In the genomic region with DNA sequence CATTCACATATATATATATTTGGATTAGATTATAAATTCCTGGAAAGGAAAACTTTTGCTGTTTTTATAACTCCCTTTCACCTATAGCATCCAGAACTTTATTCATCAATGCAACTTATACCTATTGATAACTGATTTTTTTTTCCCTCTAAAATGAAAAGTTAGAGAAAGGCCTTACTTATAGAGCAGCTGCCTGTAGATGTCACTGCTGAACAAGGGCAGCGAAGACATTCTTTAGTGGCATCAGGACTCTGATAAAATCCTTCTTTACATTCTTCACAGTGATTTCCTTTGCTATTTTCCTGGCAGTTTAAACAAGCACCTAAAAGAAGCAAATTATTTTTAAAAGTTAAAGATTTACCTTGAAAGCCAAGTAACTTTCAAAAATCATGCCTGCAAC, we compare ENCODE assay signal across 14 cellular contexts. TPM values are rescaled to one million over a fixed set of nuclear protein-coding genes. Genes with fewer than 3 reads are reported as not detected.
DNase-seq lines count a peak whose midpoint lies in the region; ATAC-seq, FAIRE-seq and TF ChIP-seq lines count a peak whose summit lies in the region.
"Had no signal": no experiment of that assay in that cellular context is flagged by ENCODE, and none has a peak within 500 bp of the region (broad histone marks: within the 10 kb centered on the region; RNA-seq: fewer than 3 reads in every experiment).

No MANE protein-coding gene starts in this region.

- no peak overlapping the region for H2AFZ ChIP-seq in GM12878 (ENCODE audit: control insufficient read depth, low read depth, low read length)

- H3K27me3 Mint-ChIP-seq in nephron (ENCODE audit: low read depth) = no peaks in the 10 kb centered on the region
- no peaks in the 10 kb centered on the region for H3K27me3 Mint-ChIP-seq in activated CD4-positive, alpha-beta T cell treated with anti-CD3 and anti-CD28 coated beads, Interleukin-2, amount 10 ng/mL, durations not matched to agents 24 days and 14 days
- H3K27me3 Mint-ChIP-seq: activated CD4-positive, alpha-beta T cell treated with anti-CD3 and anti-CD28 coated beads for 36 hours; activated naive CD8-positive, alpha-beta T cell had no signal

- H3K27me3 ChIP-seq in GM12878 (replicated peaks in 1 of 2; ENCODE audit: control insufficient read depth in 2 of 2, insufficient read depth in 2 of 2, low read length in 1 of 2) = no peaks in the 10 kb centered on the region
- H3K27me3 ChIP-seq: pancreas, transverse colon had no signal

- no TSS peak for BruUV-seq in GM12878 (replicated peaks; lab: Mats Ljungman, UMichigan)

- H4K20me1 ChIP-seq in GM12878 (ENCODE audit: control insufficient read depth, insufficient read depth) = no peaks in the 10 kb centered on the region

- no peak overlapping the region for H3K27ac Mint-ChIP-seq in nephron
- H3K27ac Mint-ChIP-seq in activated CD4-positive, alpha-beta T cell treated with anti-CD3 and anti-CD28 coated beads, Interleukin-2, amount 10 ng/mL, durations not matched to agents 24 days and 14 days = no peak overlapping the region
- H3K27ac Mint-ChIP-seq: activated CD4-positive, alpha-beta T cell treated with anti-CD3 and anti-CD28 coated beads for 36 hours; activated naive CD8-positive, alpha-beta T cell had no signal

- H3K4me1 Mint-ChIP-seq in nephron = no peaks in the 10 kb centered on the region
- H3K4me1 Mint-ChIP-seq in activated CD4-positive, alpha-beta T cell treated with anti-CD3 and anti-CD28 coated beads, Interleukin-2, amount 10 ng/mL, durations not matched to agents 24 days and 14 days = no peaks in the 10 kb centered on the region
- H3K4me1 Mint-ChIP-seq: activated CD4-positive, alpha-beta T cell treated with anti-CD3 and anti-CD28 coated beads for 36 hours had no signal

- H3K4me3 ChIP-seq in LNCaP clone FGC (ENCODE audit: low read depth, low read length) = no peak overlapping the region
- H3K4me3 ChIP-seq in GM12878 = no peak overlapping the region
- H3K4me3 ChIP-seq: pancreas, transverse colon had no signal

- SMC1A ChIA-PET in GM12878 (lab: Charles Lee; ENCODE audit: uncharacterized antibody, unreplicated experiment) = interaction anchor here (0.6 to 1.6 kb wide), 2 partner anchors 113 to 1678 kb away, joined by 3 read pairs; no protein-coding TSS in a partner anchor

- H3K79me2 ChIP-seq in GM12878 (ENCODE audit: control insufficient read depth, insufficient read depth, low read length) = no peaks in the 10 kb centered on the region

- FAIRE-seq in GM12878 (lab: Jason Lieb, UNC) (no peak), GM19239 (lab: Jason Lieb, UNC) (no peak)
- FAIRE-seq: pancreas had no signal

- TF ChIP-seq CTCF in LNCaP clone FGC (IDR thresholded peaks at IDR 0.05; ENCODE audit: control insufficient read depth, extremely low read depth, insufficient read depth) (peak; percentile 69), GM12878 (IDR thresholded peaks at IDR 0.05 in 2 of 3, conservative IDR thresholded peaks at IDR 0.05 in 1 of 3; ENCODE audit: control insufficient read depth in 2 of 3, extremely low read depth in 1 of 3, insufficient read depth in 1 of 3, low read depth in 3 of 3, low read length in 3 of 3) (peak in 2 of 3 experiments; percentile 7 to 17; a peak in 3 of 6 replicates), nephron (IDR thresholded peaks at IDR 0.05; ENCODE audit: unreplicated experiment in 3 of 3) (peak in 2 of 3 experiments; percentile 18 to 24)

- H3K4me3 Mint-ChIP-seq in nephron = no peak overlapping the region
- H3K4me3 Mint-ChIP-seq in activated CD4-positive, alpha-beta T cell treated with anti-CD3 and anti-CD28 coated beads, Interleukin-2, amount 10 ng/mL, durations not matched to agents 24 days and 14 days = no peak overlapping the region
- H3K4me3 Mint-ChIP-seq: activated CD4-positive, alpha-beta T cell treated with anti-CD3 and anti-CD28 coated beads for 36 hours; activated naive CD8-positive, alpha-beta T cell had no signal

- no peak overlapping the region for H3K9ac ChIP-seq in GM12878 (ENCODE audit: control insufficient read depth, insufficient read depth, low read length)

- ATAC-seq in GM12878 (no peak), sciatic nerve (no peak)
- ATAC-seq: activated CD4-positive, alpha-beta T cell treated with anti-CD3 and anti-CD28 coated beads for 36 hours; pancreas had no signal

- no peaks in the 10 kb centered on the region for H3K36me3 ChIP-seq in GM12878 (ENCODE audit: control insufficient read depth in 2 of 2, insufficient read depth in 2 of 2, low read length in 1 of 2)
- H3K36me3 ChIP-seq: pancreas had no signal

- CTCF ChIA-PET in GM12878 (lab: Yijun Ruan, JAX) = interaction anchor here (1.2 kb wide), 1 partner anchor 8 kb away, joined by 6 read pairs; no protein-coding TSS in a partner anchor

- TF ChIP-seq EP300 in GM12878 (IDR thresholded peaks at IDR 0.05; ENCODE audit: borderline replicate concordance in 1 of 2, control insufficient read depth in 1 of 2, low read depth in 2 of 2, low read length in 2 of 2) = no peak

- DNase-seq in DMS 273 (lab: John Stamatoyannopoulos, UW; ENCODE audit: unreplicated experiment) (peak; percentile 17), DMS 273 treated with DMSO at 0.1 percent for 48 hours (lab: John Stamatoyannopoulos, UW) (no peak), LNCaP clone FGC (ENCODE audit: low read depth) (no peak), GM12878 (ENCODE audit: low read depth, low spot score) (no peak), GM19239 (ENCODE audit: insufficient read length, low spot score) (no peak), sciatic nerve (ENCODE audit: low spot score) (no peak)
- no peak for DNase-seq in activated CD4-positive, alpha-beta T cell treated with anti-CD3 and anti-CD28 coated beads, Interleukin-2, amount 10 ng/mL, durations not matched to agents 24 days and 14 days
- DNase-seq: 8988T; activated CD4-positive, alpha-beta T cell treated with anti-CD3 and anti-CD28 coated beads for 36 hours; islet precursor cell; pancreas; transverse colon had no signal

- H3K27ac ChIP-seq in GM12878 (ENCODE audit: control insufficient read depth, insufficient read depth) = no peak overlapping the region
- H3K27ac ChIP-seq: pancreas, transverse colon had no signal

- H3K9me3 Mint-ChIP-seq in nephron = no peaks in the 10 kb centered on the region
- no peaks in the 10 kb centered on the region for H3K9me3 Mint-ChIP-seq in activated CD4-positive, alpha-beta T cell treated with anti-CD3 and anti-CD28 coated beads, Interleukin-2, amount 10 ng/mL, durations not matched to agents 24 days and 14 days

- RAD21 ChIA-PET in GM12878 (lab: Charles Lee; ENCODE audit: unreplicated experiment) = no interaction called here

- in situ Hi-C loops in GM12878 (cut with MboI) = no loop called here

- 50% methylated on average over 1 of the region's 1 CpG for WGBS in GM12878 (ENCODE audit: insufficient coverage, insufficient replicate concordance, low lambda C conversion rate, missing lambda C conversion rate)

- H3K4me2 ChIP-seq in GM12878 (ENCODE audit: control insufficient read depth, insufficient read depth) = no peak overlapping the region

- no peaks in the 10 kb centered on the region for H3K9me3 ChIP-seq in GM12878 (replicated peaks; ENCODE audit: control insufficient read depth, insufficient read depth, low read length)
- H3K9me3 ChIP-seq: pancreas, transverse colon had no signal

- H3K4me1 ChIP-seq in GM12878 (ENCODE audit: control insufficient read depth, insufficient read depth, low read length) = no peaks in the 10 kb centered on the region
- H3K4me1 ChIP-seq: pancreas, transverse colon had no signal

- TF ChIP-seq POLR2A in GM12878 (IDR thresholded peaks at IDR 0.05; ENCODE audit: low read depth, low read length) = no peak

- peak; percentile 29; the same call in 1 of the 2 replicates for TF ChIP-seq RAD21 in GM12878 (IDR thresholded peaks at IDR 0.05; ENCODE audit: insufficient read depth, low read depth, low read length)

- intact Hi-C loops in GM12878 (cut with micrococcal nuclease; ENCODE audit: unreplicated experiment) = no loop called here
- intact Hi-C loops in activated CD4-positive, alpha-beta T cell treated with anti-CD3 and anti-CD28 coated beads, Interleukin-2, amount 10 ng/mL, durations not matched to agents 24 days and 14 days (cut with micrococcal nuclease) = no loop called here
- intact Hi-C loops in sciatic nerve (cut with DNase I) = no loop called here

- POLR2A ChIA-PET in GM12878 (lab: Charles Lee) = no interaction called here

- peaks cover 19% of the 10 kb centered on the region for H3K36me3 Mint-ChIP-seq in nephron (ENCODE audit: low read depth)
- H3K36me3 Mint-ChIP-seq in activated CD4-positive, alpha-beta T cell treated with anti-CD3 and anti-CD28 coated beads, Interleukin-2, amount 10 ng/mL, durations not matched to agents 24 days and 14 days (ENCODE audit: low read depth) = peaks cover 7% of the 10 kb centered on the region

TF ChIP-seq in GM12878, 131 proteins besides CTCF, POLR2A, EP300 and RAD21 (continues in another document):
- TF ChIP-seq NBN (IDR thresholded peaks at IDR 0.05) = no peak

RNA-seq across cellular contexts. Expression of a gene that starts 32.3 kb away (rescaled TPM):
- 128 and 132 TPM in 2 replicates for total RNA-seq in GM12878 (2013; cell fraction: nucleolus; rRNA removed)
- 29.6 and 36.5 TPM in 2 replicates for total RNA-seq in GM12878 (2014; rRNA removed)
- 35.8 and 36.2 TPM in 2 replicates for total RNA-seq in GM12878 (2014; rRNA removed; fragmentation: Illumina TruSeq; extraction: Trizol)
- 52.5 and 53.5 TPM in 2 replicates for total RNA-seq in GM12878 (2021)
- polyA plus RNA-seq in GM12878 (2011; ENCODE audit: low read depth) = 20.3 TPM
- 28.5 and 32.1 TPM in 2 replicates for polyA plus RNA-seq in GM12878 (2011; rRNA removed)
- 22.4 and 26.4 TPM in 2 replicates for polyA plus RNA-seq in GM12878 (2011; cell fraction: cytosol; rRNA removed)
- polyA plus RNA-seq in GM12878 (2011; cell fraction: nucleus; rRNA removed) = 93.8 and 104 TPM in 2 replicates
- polyA plus RNA-seq in GM12878 (2012) = 26.6 and 28.9 TPM in 2 replicates
- polyA plus RNA-seq in GM12878 (2014; fragmentation: Illumina TruSeq; extraction: Trizol) = 41.8 and 48.1 TPM in 2 replicates
- 10 to 100 TPM; 16.2 to 16.8 TPM for polyA plus RNA-seq in GM12878 (2014; fragmentation: Nextera tagmentation; extraction: Ambion mirVana)
- 37.7 and 41.3 TPM in 2 replicates for polyA plus RNA-seq in GM12878 (2014; rRNA removed)
- polyA plus RNA-seq in GM12878 (2016; fragmentation: Nextera tagmentation; extraction: Ambion mirVana) = 10 to 100 TPM; 27.4 to 32.9 TPM
- 44.3 and 51.4 TPM in 2 replicates for polyA minus RNA-seq in GM12878 (2011; rRNA and poly(A)+ RNA removed)
- polyA minus RNA-seq in GM12878 (2011; cell fraction: cytosol; rRNA and poly(A)+ RNA removed) = 14.0 and 16.8 TPM in 2 replicates
- polyA minus RNA-seq in GM12878 (2011; cell fraction: nucleus; rRNA and poly(A)+ RNA removed) = 62.7 and 97.2 TPM in 2 replicates
- 69.3 and 70.0 TPM in 2 replicates for total RNA-seq in activated CD4-positive, alpha-beta T cell treated with anti-CD3 and anti-CD28 coated beads, Interleukin-2, amount 10 ng/mL, durations not matched to agents 24 days and 14 days
- total RNA-seq in sciatic nerve = 80.6 TPM

Comparison
In these comparisons a context has a peak if more than half of its experiments do, and no peak if none do; other contexts are left out.
1. CTCF ChIP-seq: peak in every context shown above with its lines; median percentile 69 in LNCaP clone FGC; 21 in nephron; 12 in GM12878.